Comparison of ENCODE assay signal across 8 cellular contexts in genomic region chr6:52020961-52021570, GRCh38.
DNase-seq lines count a peak whose midpoint lies in the region; ATAC-seq and TF ChIP-seq lines count a peak whose summit lies in the region.

No MANE protein-coding gene starts in this region.

- peak; percentile 49 for DNase-seq in activated CD4-positive, alpha-beta T cell treated with anti-CD3 and anti-CD28 coated beads, Interleukin-2, amount 10 ng/mL, durations not matched to agents 24 days and 14 days
- DNase-seq in activated CD4-positive, alpha-beta T cell treated with anti-CD3 and anti-CD28 coated beads, Interleukin-2, amount 50 U/mL, for 48 hours: no peak
- DNase-seq in NCI-H1105 (lab: John Stamatoyannopoulos, UW) (peak; percentile 18), MCF 10A (ENCODE audit: unreplicated experiment) (peak; percentile 45), mesothelial cell of epicardium (ENCODE audit: low spot score in 2 of 2, unreplicated experiment in 2 of 2) (no peak)
- DNase-seq in effector CD8-positive, alpha-beta T cell (lab: John Stamatoyannopoulos, UW): no peak

- POLR2A ChIA-PET in MCF 10A (lab: Yijun Ruan, JAX): interaction anchor here (0.6 kb wide), 1 partner anchor 8 kb away, joined by 3 read pairs; no protein-coding TSS in a partner anchor

- intact Hi-C loops in activated CD4-positive, alpha-beta T cell treated with anti-CD3 and anti-CD28 coated beads, Interleukin-2, amount 10 ng/mL, durations not matched to agents 24 days and 14 days (cut with micrococcal nuclease): loop anchor here (1.0 kb wide), 1 partner anchor 166 kb away; no protein-coding TSS in a partner anchor
- intact Hi-C loops in MCF 10A (cut with micrococcal nuclease): loop anchor here (1.0 to 5.0 kb wide), 5 partner anchors 60 to 1364 kb away; no protein-coding TSS in a partner anchor

- H3K36me3 Mint-ChIP-seq in activated CD4-positive, alpha-beta T cell treated with anti-CD3 and anti-CD28 coated beads, Interleukin-2, amount 10 ng/mL, durations not matched to agents 24 days and 14 days (ENCODE audit: low read depth): no peaks in the 10 kb centered on the region
- H3K36me3 Mint-ChIP-seq in MCF 10A (ENCODE audit: insufficient read depth, unreplicated experiment) (no peaks in the 10 kb centered on the region), mesothelial cell of epicardium (no peaks in the 10 kb centered on the region)
- no peaks in the 10 kb centered on the region for H3K36me3 Mint-ChIP-seq in activated T-helper 17 cell treated with anti-CD3 and anti-CD28 coated beads, Interleukin-2, amount 50 U/mL, for 72 hours (ENCODE audit: low read depth)

- no peaks in the 10 kb centered on the region for H3K4me1 Mint-ChIP-seq in activated CD4-positive, alpha-beta T cell treated with anti-CD3 and anti-CD28 coated beads, Interleukin-2, amount 10 ng/mL, durations not matched to agents 24 days and 14 days
- no peaks in the 10 kb centered on the region for H3K4me1 Mint-ChIP-seq in MCF 10A (ENCODE audit: insufficient read depth, unreplicated experiment)
- peaks cover 2% of the 10 kb centered on the region for H3K4me1 Mint-ChIP-seq in mesothelial cell of epicardium
- no peaks in the 10 kb centered on the region for H3K4me1 Mint-ChIP-seq in activated T-helper 17 cell treated with anti-CD3 and anti-CD28 coated beads, Interleukin-2, amount 50 U/mL, for 72 hours

- CTCF ChIA-PET in MCF 10A (lab: Yijun Ruan, JAX): interaction anchor here (0.6 to 6.5 kb wide), 22 partner anchors 8 to 1210 kb away, joined by 3 to 62 read pairs (median 4); no protein-coding TSS in a partner anchor

- H3K27ac Mint-ChIP-seq in activated CD4-positive, alpha-beta T cell treated with anti-CD3 and anti-CD28 coated beads, Interleukin-2, amount 10 ng/mL, durations not matched to agents 24 days and 14 days: no peak overlapping the region
- H3K27ac Mint-ChIP-seq in MCF 10A (ENCODE audit: low read depth, unreplicated experiment) (no peak overlapping the region), mesothelial cell of epicardium (no peak overlapping the region)
- H3K27ac Mint-ChIP-seq in activated T-helper 17 cell treated with anti-CD3 and anti-CD28 coated beads, Interleukin-2, amount 50 U/mL, for 72 hours: no peak overlapping the region

- H3K27me3 Mint-ChIP-seq in activated CD4-positive, alpha-beta T cell treated with anti-CD3 and anti-CD28 coated beads, Interleukin-2, amount 10 ng/mL, durations not matched to agents 24 days and 14 days: peaks cover 10% of the 10 kb centered on the region
- H3K27me3 Mint-ChIP-seq in MCF 10A (ENCODE audit: insufficient read depth, unreplicated experiment) (peaks cover 20% of the 10 kb centered on the region), mesothelial cell of epicardium (ENCODE audit: low read depth) (peaks cover 16% of the 10 kb centered on the region)
- H3K27me3 Mint-ChIP-seq in activated T-helper 17 cell treated with anti-CD3 and anti-CD28 coated beads, Interleukin-2, amount 50 U/mL, for 72 hours: peaks cover 6% of the 10 kb centered on the region

- H3K9me3 Mint-ChIP-seq in activated CD4-positive, alpha-beta T cell treated with anti-CD3 and anti-CD28 coated beads, Interleukin-2, amount 10 ng/mL, durations not matched to agents 24 days and 14 days: no peaks in the 10 kb centered on the region
- H3K9me3 Mint-ChIP-seq in MCF 10A (ENCODE audit: unreplicated experiment): no peaks in the 10 kb centered on the region
- no peaks in the 10 kb centered on the region for H3K9me3 Mint-ChIP-seq in mesothelial cell of epicardium
- H3K9me3 Mint-ChIP-seq in activated T-helper 17 cell treated with anti-CD3 and anti-CD28 coated beads, Interleukin-2, amount 50 U/mL, for 72 hours: no peaks in the 10 kb centered on the region

- no TSS peak for BruUV-seq in MCF 10A (replicated peaks; lab: Mats Ljungman, UMichigan)

- TF ChIP-seq CTCF in MCF 10A (IDR thresholded peaks at IDR 0.05; ENCODE audit: unreplicated experiment) (peak; percentile 53), mesothelial cell of epicardium (IDR thresholded peaks at IDR 0.05; ENCODE audit: unreplicated experiment) (peak; percentile 96)

- H3K4me3 Mint-ChIP-seq in activated CD4-positive, alpha-beta T cell treated with anti-CD3 and anti-CD28 coated beads, Interleukin-2, amount 10 ng/mL, durations not matched to agents 24 days and 14 days: no peak overlapping the region
- no peak overlapping the region for H3K4me3 Mint-ChIP-seq in MCF 10A (ENCODE audit: unreplicated experiment)
- H3K4me3 Mint-ChIP-seq in mesothelial cell of epicardium: no peak overlapping the region
- H3K4me3 Mint-ChIP-seq in activated T-helper 17 cell treated with anti-CD3 and anti-CD28 coated beads, Interleukin-2, amount 50 U/mL, for 72 hours: no peak overlapping the region

- ATAC-seq in activated T-helper 17 cell treated with anti-CD3 and anti-CD28 coated beads, Interleukin-2, amount 50 U/mL, for 72 hours (replicated peaks): no peak
- no peak for ATAC-seq in GM21737 (IDR thresholded peaks at IDR 0.05; ENCODE audit: unreplicated experiment)

Comparison
In these comparisons a context has a peak if more than half of its experiments do, and no peak if none do; other contexts are left out.
1. DNase-seq: peak in activated CD4-positive, alpha-beta T cell treated with anti-CD3 and anti-CD28 coated beads, Interleukin-2, amount 10 ng/mL, durations not matched to agents 24 days and 14 days (single experiment), NCI-H1105 (single experiment) and MCF 10A (single experiment); none in activated CD4-positive, alpha-beta T cell treated with anti-CD3 and anti-CD28 coated beads, Interleukin-2, amount 50 U/mL, for 48 hours (0 of 2), mesothelial cell of epicardium (0 of 2) and effector CD8-positive, alpha-beta T cell (single experiment).